Comparison of ENCODE assay signal across 21 cellular contexts in the genomic region with DNA sequence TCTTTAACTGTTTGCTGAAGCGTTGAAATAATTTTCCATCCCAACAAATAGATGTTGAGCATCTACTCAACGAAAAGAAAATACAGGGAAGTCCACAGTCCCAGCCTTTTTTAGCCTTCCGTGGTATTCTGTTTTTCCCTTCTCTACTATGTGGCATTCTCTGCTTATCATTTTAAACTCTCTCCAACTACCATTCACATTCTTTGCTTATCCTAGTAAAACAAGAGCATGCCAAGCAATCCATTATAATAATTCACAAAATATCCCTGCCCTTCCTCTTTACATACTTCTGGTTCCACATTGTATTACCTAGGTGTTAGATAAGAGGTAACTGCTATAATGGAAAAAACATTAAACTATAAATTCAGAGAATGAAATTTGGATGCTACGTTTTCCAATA. TPM values are rescaled to one million over a fixed set of nuclear protein-coding genes. Genes with fewer than 3 reads are reported as not detected.
A peak's percentile ranks its signal among the peaks of the same experiment; 100 is the strongest.
DNase-seq lines count a peak whose midpoint lies in the region; ATAC-seq and TF ChIP-seq lines count a peak whose summit lies in the region.
"Had no signal": no experiment of that assay in that cellular context is flagged by ENCODE, and none has a peak within 500 bp of the region (broad histone marks: within the 10 kb centered on the region; RNA-seq: fewer than 3 reads in every experiment).

No MANE protein-coding gene starts in this region.

- peak overlapping the region; percentile 60 for H3K4me3 Mint-ChIP-seq in T-helper 1 cell treated with Interleukin-12 subunit alpha and Interleukin-12 subunit beta and Interleukin-4 antibody, amounts not matched to agents 30 μg/mL and 1 μg/mL, for 36 hours
- H3K4me3 Mint-ChIP-seq in activated T-helper 17 cell treated with anti-CD3 and anti-CD28 coated beads, Interleukin-2, amount 50 U/mL, for 72 hours, result peak overlapping the region; percentile 50
- H3K4me3 Mint-ChIP-seq in immature natural killer cell, result peak overlapping the region in 4 of 5 donors; percentile 2 to 76 (median 28)

- no peak for ATAC-seq in activated T-helper 17 cell treated with anti-CD3 and anti-CD28 coated beads, Interleukin-2, amount 50 U/mL, for 72 hours (replicated peaks)
- no peak for ATAC-seq in GM19324 (IDR thresholded peaks at IDR 0.05; ENCODE audit: low FRiP score, unreplicated experiment)

- in situ Hi-C loops in GM23248 (cut with MboI), result no loop called here

- H3F3A ChIP-seq in smooth muscle cell (ENCODE audit: low read depth) (no peaks in the 10 kb centered on the region), GM23248 (ENCODE audit: insufficient read depth) (peaks cover 41% of the 10 kb centered on the region)

- TF ChIP-seq CTCF in smooth muscle cell (IDR thresholded peaks at IDR 0.05; ENCODE audit: borderline replicate concordance, insufficient read depth, poor library complexity, severe bottlenecking), result no peak

- H3K4me2 ChIP-seq in smooth muscle cell (no peak overlapping the region), GM23248 (ENCODE audit: unreplicated experiment) (no peak overlapping the region)

- H3K27me3 Mint-ChIP-seq in T-helper 1 cell treated with Interleukin-12 subunit alpha and Interleukin-12 subunit beta and Interleukin-4 antibody, amounts not matched to agents 30 μg/mL and 1 μg/mL, for 36 hours (ENCODE audit: low read depth), result peaks cover 40% of the 10 kb centered on the region
- peaks cover 28% of the 10 kb centered on the region for H3K27me3 Mint-ChIP-seq in activated T-helper 17 cell treated with anti-CD3 and anti-CD28 coated beads, Interleukin-2, amount 50 U/mL, for 72 hours
- H3K27me3 Mint-ChIP-seq in immature natural killer cell (ENCODE audit: low read depth in 3 of 3), result peaks cover 6 to 15% (median 15%) of the 10 kb centered on the region in 3 donors

- H3K36me3 ChIP-seq in smooth muscle cell (ENCODE audit: low read depth) (no peaks in the 10 kb centered on the region), GM23248 (ENCODE audit: low read depth) (no peaks in the 10 kb centered on the region)
- H3K36me3 ChIP-seq: cardiac muscle cell, esophagus muscularis mucosa, left ventricle myocardium inferior, WERI-Rb-1 had no signal

- H4K20me1 ChIP-seq in smooth muscle cell (ENCODE audit: low read depth) (peaks cover 21% of the 10 kb centered on the region), GM23248 (ENCODE audit: insufficient read depth) (0 out of 2 replicates have a peak, but pooled peaks cover 7% of the 10 kb centered on the region)

- H3K9me3 ChIP-seq in smooth muscle cell (replicated peaks; ENCODE audit: low read depth) (no peaks in the 10 kb centered on the region), GM23248 (ENCODE audit: low read depth) (no peaks in the 10 kb centered on the region)
- H3K9me3 ChIP-seq: esophagus muscularis mucosa, left ventricle myocardium inferior had no signal

- H3K36me3 Mint-ChIP-seq in T-helper 1 cell treated with Interleukin-12 subunit alpha and Interleukin-12 subunit beta and Interleukin-4 antibody, amounts not matched to agents 30 μg/mL and 1 μg/mL, for 36 hours (ENCODE audit: low read depth), result no peaks in the 10 kb centered on the region
- no peaks in the 10 kb centered on the region for H3K36me3 Mint-ChIP-seq in activated T-helper 17 cell treated with anti-CD3 and anti-CD28 coated beads, Interleukin-2, amount 50 U/mL, for 72 hours (ENCODE audit: low read depth)
- no peaks in the 10 kb centered on the region for H3K36me3 Mint-ChIP-seq in immature natural killer cell

- H3K4me1 Mint-ChIP-seq in T-helper 1 cell treated with Interleukin-12 subunit alpha and Interleukin-12 subunit beta and Interleukin-4 antibody, amounts not matched to agents 30 μg/mL and 1 μg/mL, for 36 hours (ENCODE audit: low read depth), result peaks cover 16% of the 10 kb centered on the region
- no peaks in the 10 kb centered on the region for H3K4me1 Mint-ChIP-seq in activated T-helper 17 cell treated with anti-CD3 and anti-CD28 coated beads, Interleukin-2, amount 50 U/mL, for 72 hours
- H3K4me1 Mint-ChIP-seq in immature natural killer cell, result peaks cover 21 to 26% of the 10 kb centered on the region in 2 donors

- no peak for DNase-seq in T-helper 1 cell
- no peak for DNase-seq in immature natural killer cell
- no peak for DNase-seq in smooth muscle cell (lab: John Stamatoyannopoulos, UW; ENCODE audit: unreplicated experiment)
- DNase-seq in GM23248, result no peak
- no peak for DNase-seq in SIG-M5 (lab: John Stamatoyannopoulos, UW)
- DNase-seq: 8988T; Karpas-422; left ventricle myocardium inferior; NCI-H2081; NCI-H524; posterior cingulate gyrus; stimulated activated CD4-positive, alpha-beta T cell treated with anti-CD3 and anti-CD28 coated beads, Interleukin-2, amount 100 ng/mL, for 48 hours; SW 1271; WERI-Rb-1 had no signal

- H3K4me1 ChIP-seq in smooth muscle cell (ENCODE audit: low read depth) (peaks cover 29% of the 10 kb centered on the region), GM23248 (ENCODE audit: insufficient read depth) (peaks cover 50% of the 10 kb centered on the region)

- WGBS in smooth muscle cell (ENCODE audit: low lambda C conversion rate), result 70% methylated on average over 4 of the region's 4 CpGs
- WGBS in GM23248 (ENCODE audit: low coverage in 1 of 2, low lambda C conversion rate in 2 of 2, missing lambda C conversion rate in 2 of 2), 2 experiments, result 96 to 98% methylated on average over 4 of the region's 4 CpGs

- H2AFZ ChIP-seq in smooth muscle cell (ENCODE audit: low read depth) (peak overlapping the region; percentile 6), GM23248 (no peak overlapping the region)

- H3K79me2 ChIP-seq in smooth muscle cell (ENCODE audit: low read depth) (peaks cover 27% of the 10 kb centered on the region), GM23248 (ENCODE audit: insufficient read depth) (peaks cover 28% of the 10 kb centered on the region)

- H3K27me3 ChIP-seq in smooth muscle cell (ENCODE audit: low read depth) (no peaks in the 10 kb centered on the region), GM23248 (replicated peaks; ENCODE audit: insufficient read depth) (no peaks in the 10 kb centered on the region)
- H3K27me3 ChIP-seq: cardiac muscle cell, esophagus muscularis mucosa had no signal

- no peak overlapping the region for H3K27ac Mint-ChIP-seq in T-helper 1 cell treated with Interleukin-12 subunit alpha and Interleukin-12 subunit beta and Interleukin-4 antibody, amounts not matched to agents 30 μg/mL and 1 μg/mL, for 36 hours
- no peak overlapping the region for H3K27ac Mint-ChIP-seq in activated T-helper 17 cell treated with anti-CD3 and anti-CD28 coated beads, Interleukin-2, amount 50 U/mL, for 72 hours
- H3K27ac Mint-ChIP-seq in immature natural killer cell, result no peak overlapping the region

- no peak overlapping the region for H3K9ac ChIP-seq in smooth muscle cell (ENCODE audit: low read depth)
- no peak overlapping the region for H3K9ac ChIP-seq in GM23248

- no peak overlapping the region for H3K4me3 ChIP-seq in smooth muscle cell
- H3K4me3 ChIP-seq in GM23248, result no peak overlapping the region
- H3K4me3 ChIP-seq: cardiac muscle cell, esophagus muscularis mucosa, left ventricle myocardium inferior, skin epidermis had no signal

- H3K9me2 ChIP-seq in GM23248 (ENCODE audit: insufficient read depth), result no peaks in the 10 kb centered on the region

- peak overlapping the region; percentile 68 for H3K27ac ChIP-seq in smooth muscle cell (ENCODE audit: low read depth)
- H3K27ac ChIP-seq in GM23248, result no peak overlapping the region
- H3K27ac ChIP-seq: cardiac muscle cell, RWPE1, WERI-Rb-1 had no signal

- H3K9me3 Mint-ChIP-seq in T-helper 1 cell treated with Interleukin-12 subunit alpha and Interleukin-12 subunit beta and Interleukin-4 antibody, amounts not matched to agents 30 μg/mL and 1 μg/mL, for 36 hours, result peaks cover 6% of the 10 kb centered on the region
- no peaks in the 10 kb centered on the region for H3K9me3 Mint-ChIP-seq in activated T-helper 17 cell treated with anti-CD3 and anti-CD28 coated beads, Interleukin-2, amount 50 U/mL, for 72 hours
- peaks cover 0 to 5% (median 0%) of the 10 kb centered on the region in 6 donors for H3K9me3 Mint-ChIP-seq in immature natural killer cell

RNA-seq across cellular contexts. Expression of a gene that starts 1.6 kb away (rescaled TPM):
- total RNA-seq in activated T-helper 17 cell treated with anti-CD3 and anti-CD28 coated beads, Interleukin-2, amount 50 U/mL, for 72 hours, result 1 to 10 TPM; 7.7 to 9.9 TPM
- polyA plus RNA-seq in immature natural killer cell (1 to 10 TPM; 2.3 to 7.9 (median 6.6) TPM), smooth muscle cell (50.3 and 82.3 TPM in 2 replicates), GM23248 (2016; fragmentation: Nextera tagmentation; extraction: Ambion mirVana) (71.1 and 77.1 TPM in 2 replicates)
- 29.1 and 31.8 TPM in 2 replicates for total RNA-seq in smooth muscle cell
- total RNA-seq in GM23248 (2014; rRNA removed; shearing (Covaris generic)), result 22.5 and 28.3 TPM in 2 replicates
